Comparison of ENCODE assay signal across 1 cellular context in genomic region chr11:62105611-62106245, GRCh38.
TF ChIP-seq lines count a peak whose summit lies in the region.

No MANE protein-coding gene starts in this region.

TF ChIP-seq in K562, 482 proteins besides CTCF, POLR2A, EP300 and RAD21 (continues in another document):
- TF ChIP-seq ZNF449 (CRISPR knock-in tag; IDR thresholded peaks at IDR 0.05) (0 out of 2 replicates have a peak, but pooled peaks have one; percentile 16), ZBTB49 (CRISPR knock-in tag; IDR thresholded peaks at IDR 0.05; ENCODE audit: borderline replicate concordance) (no peak), ZNF639 (CRISPR knock-in tag; conservative IDR thresholded peaks at IDR 0.05 in 1 of 2, IDR thresholded peaks at IDR 0.05 in 1 of 2) (0 out of 4 replicates have a peak, but pooled peaks of 1 of the 2 experiments have one; percentile 38), CCAR2 (IDR thresholded peaks at IDR 0.05; ENCODE audit: low read depth, low read length) (no peak), JUND (IDR thresholded peaks at IDR 0.05; ENCODE audit: borderline replicate concordance, low read depth, low read length) (no peak), JUND (tag; IDR thresholded peaks at IDR 0.05; ENCODE audit: borderline replicate concordance, low read depth, low read length) (peak; percentile 14; the same call in 1 of the 3 replicates), TFAP4 (CRISPR knock-in tag; IDR thresholded peaks at IDR 0.05; ENCODE audit: borderline replicate concordance) (0 out of 2 replicates have a peak, but pooled peaks have one; percentile 0), C11orf30 (IDR thresholded peaks at IDR 0.05; ENCODE audit: low read depth) (no peak), ZNF592 (IDR thresholded peaks at IDR 0.05) (no peak), XRCC3 (IDR thresholded peaks at IDR 0.05) (no peak), CXXC5 (CRISPR knock-in tag; IDR thresholded peaks at IDR 0.05) (no peak), MNT (conservative IDR thresholded peaks at IDR 0.05) (0 out of 4 replicates have a peak, but pooled peaks of 1 of the 2 experiments have one; percentile 34), ARID1B (IDR thresholded peaks at IDR 0.05) (no peak), BCOR (IDR thresholded peaks at IDR 0.05) (0 out of 2 replicates have a peak, but pooled peaks have one; percentile 9), DMBX1 (CRISPR knock-in tag; IDR thresholded peaks at IDR 0.05; ENCODE audit: borderline replicate concordance) (0 out of 2 replicates have a peak, but pooled peaks have one; percentile 10), BRCA1 (IDR thresholded peaks at IDR 0.05) (no peak), BRCA1 (CRISPR knock-in tag; IDR thresholded peaks at IDR 0.05) (no peak), RB1 (IDR thresholded peaks at IDR 0.05; ENCODE audit: low read depth) (peak; percentile 15; the same call in 1 of the 2 replicates), XRCC4 (IDR thresholded peaks at IDR 0.05; ENCODE audit: extremely low read depth, insufficient read depth, insufficient read length) (no peak), ZC3H11A (IDR thresholded peaks at IDR 0.05; ENCODE audit: low read depth, low read length) (no peak), MIER1 (IDR thresholded peaks at IDR 0.05; ENCODE audit: low read depth) (no peak), CREB1 (IDR thresholded peaks at IDR 0.05) (no peak), CREB1 (CRISPR knock-in tag; IDR thresholded peaks at IDR 0.05) (no peak), ZBTB43 (CRISPR knock-in tag; IDR thresholded peaks at IDR 0.05) (no peak), CTCFL (IDR thresholded peaks at IDR 0.05; ENCODE audit: borderline replicate concordance, insufficient read depth, low read depth, low read length, poor library complexity, severe bottlenecking) (no peak), LCOR (CRISPR knock-in tag; IDR thresholded peaks at IDR 0.05) (no peak), CUX1 (CRISPR knock-in tag; IDR thresholded peaks at IDR 0.05) (no peak), SMARCC2 (IDR thresholded peaks at IDR 0.05; ENCODE audit: low read depth) (no peak), MYC (IDR thresholded peaks at IDR 0.05; ENCODE audit: low read depth, low read length) (no peak), MYC (CRISPR knock-in tag; IDR thresholded peaks at IDR 0.05; ENCODE audit: borderline replicate concordance, low read depth) (0 out of 2 replicates have a peak, but pooled peaks have one; percentile 29), ZNF431 (CRISPR knock-in tag; IDR thresholded peaks at IDR 0.05) (no peak)
